8 cellular contexts compared by ENCODE assay signal in the genomic region with DNA sequence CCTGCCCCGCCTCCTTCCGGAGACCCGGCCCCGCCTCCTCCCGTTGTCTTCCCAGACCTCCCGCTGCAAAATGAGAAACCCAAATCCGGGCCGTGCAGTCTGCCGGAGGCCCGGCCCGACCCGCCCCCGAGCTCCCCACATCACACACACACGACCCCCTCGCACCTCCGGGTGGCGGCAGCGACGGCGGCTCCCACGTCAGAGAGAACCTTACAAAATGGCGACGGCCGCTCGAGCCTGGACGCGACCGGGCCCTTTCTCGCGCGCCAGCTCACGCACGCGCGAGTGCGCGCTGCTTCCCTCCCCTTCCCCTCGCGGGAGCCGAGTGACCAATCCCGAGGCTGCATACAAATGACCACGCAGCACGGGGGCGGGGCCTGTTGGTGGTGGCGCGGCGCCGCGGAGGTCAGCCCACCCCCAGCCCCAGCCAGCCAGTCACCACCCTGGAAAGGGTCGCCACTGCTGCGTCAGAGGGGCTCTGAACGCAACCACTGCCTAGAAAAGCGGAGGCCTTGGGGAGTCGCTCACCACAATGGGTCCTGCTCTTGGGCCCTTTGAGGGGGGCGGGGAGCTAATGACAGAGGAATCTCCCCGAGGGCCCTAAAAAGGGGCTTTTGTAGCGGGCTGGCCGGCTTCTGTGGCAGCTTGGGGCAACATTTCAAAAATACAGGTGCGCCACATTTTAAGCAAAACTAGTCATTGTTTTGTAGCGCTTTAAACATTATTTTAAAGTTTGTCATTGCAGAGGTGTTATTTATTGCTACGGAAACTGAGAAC. TPM values are rescaled to one million over a fixed set of nuclear protein-coding genes. Genes with fewer than 3 reads are reported as not detected.
DNase-seq lines count a peak whose midpoint lies in the region; ATAC-seq, FAIRE-seq and TF ChIP-seq lines count a peak whose summit lies in the region.

RBM4B (minus strand) TSS at position 289 of the 777 bp plus-strand sequence. CDS start 808 bp downstream, outside the sequence.

- ATAC-seq in DND-41 (ENCODE audit: insufficient read depth, low read depth), result peak; percentile 89

- H3K9ac ChIP-seq in DND-41 (ENCODE audit: low read depth, low read length) (peak within 1 kb of the TSS; percentile 63), GM23248 (peak within 1 kb of the TSS; percentile 97), Karpas-422 (ENCODE audit: low read length) (peak within 1 kb of the TSS; percentile 81)

- FAIRE-seq in RCC 7860 (lab: Jason Lieb, UNC), result no peak

- H2AFZ ChIP-seq in DND-41 (ENCODE audit: low read depth, low read length), result peak within 1 kb of the TSS; percentile 54
- H2AFZ ChIP-seq in GM23248, result peak within 1 kb of the TSS; percentile 80
- peak within 1 kb of the TSS; percentile 40 for H2AFZ ChIP-seq in Karpas-422 (ENCODE audit: low read length)

- peak within 1 kb of the TSS; percentile 77 for H3K4me2 ChIP-seq in DND-41 (ENCODE audit: insufficient read depth, low read length)
- peak within 1 kb of the TSS; percentile 91 for H3K4me2 ChIP-seq in GM23248 (ENCODE audit: unreplicated experiment)
- H3K4me2 ChIP-seq in Karpas-422 (ENCODE audit: low read depth, low read length, poor library complexity, severe bottlenecking), result peak within 1 kb of the TSS; percentile 79

- in situ Hi-C loops in GM23248 (cut with MboI), result no loop called here

- intact Hi-C loops in esophagus muscularis mucosa (cut with DNase I), result loop anchor here (1.0 to 5.0 kb wide), 2 partner anchors 85 to 99 kb away; partner anchors contain the start of genes CCDC87 and CCS

- no peaks in the 10 kb centered on the region for H3K9me3 ChIP-seq in DND-41 (ENCODE audit: insufficient read depth, low read length, severe bottlenecking)
- no peaks in the 10 kb centered on the region for H3K9me3 ChIP-seq in GM23248 (ENCODE audit: low read depth)
- H3K9me3 ChIP-seq in Karpas-422 (ENCODE audit: low read length), result no peaks in the 10 kb centered on the region
- no peaks in the 10 kb centered on the region for H3K9me3 ChIP-seq in esophagus muscularis mucosa
- no peaks in the 10 kb centered on the region for H3K9me3 ChIP-seq in muscle layer of duodenum (ENCODE audit: control insufficient read depth in 1 of 2, low read length in 2 of 2)

- 1% methylated on average over 46 to 59 of the region's 61 CpGs for WGBS in GM23248 (ENCODE audit: low coverage in 1 of 2, low lambda C conversion rate in 2 of 2, missing lambda C conversion rate in 2 of 2), 2 experiments
- under 1% methylated on average over 20 of the region's 61 CpGs for WGBS in esophagus muscularis mucosa

- H3K27me3 ChIP-seq in DND-41 (ENCODE audit: insufficient read depth, low read length, poor library complexity) (no peaks in the 10 kb centered on the region), GM23248 (replicated peaks; ENCODE audit: insufficient read depth) (no peaks in the 10 kb centered on the region), Karpas-422 (ENCODE audit: low read length) (no peaks in the 10 kb centered on the region), esophagus muscularis mucosa (no peaks in the 10 kb centered on the region), muscle layer of duodenum (ENCODE audit: low read depth, low read length) (no peaks in the 10 kb centered on the region)

- H4K20me1 ChIP-seq in DND-41 (ENCODE audit: insufficient read depth, low read length), result peaks cover 8% of the 10 kb centered on the region; the same call in 1 of the 2 replicates
- H4K20me1 ChIP-seq in GM23248 (ENCODE audit: insufficient read depth), result no peaks in the 10 kb centered on the region
- H4K20me1 ChIP-seq in Karpas-422 (ENCODE audit: insufficient read depth, low read depth, low read length), result no peaks in the 10 kb centered on the region

- TF ChIP-seq EP300 in esophagus muscularis mucosa (IDR thresholded peaks at IDR 0.05), result no peak

- TF ChIP-seq POLR2A in esophagus muscularis mucosa (IDR thresholded peaks at IDR 0.05; ENCODE audit: low read depth), result peak; percentile 48

- no peaks in the 10 kb centered on the region for H3K9me2 ChIP-seq in GM23248 (ENCODE audit: insufficient read depth)
- no peaks in the 10 kb centered on the region for H3K9me2 ChIP-seq in Karpas-422 (replicated peaks; ENCODE audit: insufficient read depth, low read length)

- H3K27ac ChIP-seq in DND-41 (ENCODE audit: low read length) (peak within 1 kb of the TSS; percentile 79), GM23248 (peak within 1 kb of the TSS; percentile 98), Karpas-422 (ENCODE audit: low read length) (peak within 1 kb of the TSS; percentile 81), esophagus muscularis mucosa (replicated peaks in 1 of 4) (peak within 1 kb of the TSS; percentile 87 to 98 (median 92)), muscle layer of duodenum (ENCODE audit: low read length) (peak within 1 kb of the TSS; percentile 96)

- peak within 1 kb of the TSS; percentile 27 to 64 for H3K4me3 ChIP-seq in DND-41 (ENCODE audit: low read depth in 1 of 2, low read length in 2 of 2)
- H3K4me3 ChIP-seq in GM23248, result peak within 1 kb of the TSS; percentile 78
- H3K4me3 ChIP-seq in Karpas-422 (ENCODE audit: low read length), result peak within 1 kb of the TSS; percentile 79
- H3K4me3 ChIP-seq in esophagus muscularis mucosa, result peak within 1 kb of the TSS; percentile 70 to 92 (median 78)
- H3K4me3 ChIP-seq in muscle layer of duodenum (ENCODE audit: low read depth in 1 of 2, low read length in 2 of 2), result peak within 1 kb of the TSS; percentile 77 to 83

- DNase-seq in DND-41 (peak; percentile 98), GM23248 (peak; percentile 99), Karpas-422 (peak; percentile 98), RCC 7860 (ENCODE audit: low spot score) (peak; percentile 82), esophagus muscularis mucosa (ENCODE audit: extremely low spot score) (peak; percentile 99)
- DNase-seq in activated T-cell treated with anti-CD3 and anti-CD28 coated beads, Interleukin-2, amount 50 U/mL, for 48 hours, result peak; percentile 97 to 98
- peak; percentile 92 for DNase-seq in stimulated activated CD8-positive, alpha-beta memory T cell treated with anti-CD3 and anti-CD28 coated beads, Interleukin-7, amount 100 ng/mL, for 24 hours (ENCODE audit: low read depth)

- H3K4me1 ChIP-seq in DND-41 (ENCODE audit: insufficient read depth, low read length) (peaks cover 50% of the 10 kb centered on the region), GM23248 (ENCODE audit: insufficient read depth) (peaks cover 17% of the 10 kb centered on the region), Karpas-422 (ENCODE audit: low read length) (peaks cover 36% of the 10 kb centered on the region), esophagus muscularis mucosa (peaks cover 28 to 53% (median 45%) of the 10 kb centered on the region in 4 donors), muscle layer of duodenum (ENCODE audit: control insufficient read depth in 1 of 2, insufficient read depth in 2 of 2, low read length in 2 of 2) (peaks cover 20 to 37% of the 10 kb centered on the region in 2 donors)

- H3K79me2 ChIP-seq in DND-41 (ENCODE audit: insufficient read depth, low read length) (peaks cover 42% of the 10 kb centered on the region), GM23248 (ENCODE audit: insufficient read depth) (peaks cover 45% of the 10 kb centered on the region), Karpas-422 (ENCODE audit: low read length) (peaks cover 41% of the 10 kb centered on the region)

- no peak for TF ChIP-seq CTCF in DND-41 (IDR thresholded peaks at IDR 0.05; ENCODE audit: borderline replicate concordance, extremely low read depth, low read length, poor library complexity, severe bottlenecking)
- no peak for TF ChIP-seq CTCF in esophagus muscularis mucosa (IDR thresholded peaks at IDR 0.05)

- H3K36me3 ChIP-seq in DND-41 (ENCODE audit: insufficient read depth, low read length), result peaks cover 15% of the 10 kb centered on the region
- H3K36me3 ChIP-seq in GM23248 (ENCODE audit: low read depth), result 0 out of 2 replicates have a peak, but pooled peaks cover 5% of the 10 kb centered on the region
- peaks cover 9% of the 10 kb centered on the region; the same call in 1 of the 2 replicates for H3K36me3 ChIP-seq in Karpas-422 (ENCODE audit: insufficient read depth, low read length)
- no peaks in the 10 kb centered on the region for H3K36me3 ChIP-seq in esophagus muscularis mucosa
- H3K36me3 ChIP-seq in muscle layer of duodenum (ENCODE audit: control insufficient read depth in 1 of 2, insufficient read depth in 2 of 2, low read length in 2 of 2), result peaks cover 0 to 5% of the 10 kb centered on the region in 2 donors

- H3F3A ChIP-seq in GM23248 (ENCODE audit: insufficient read depth), result peaks cover 24% of the 10 kb centered on the region

RNA-seq across cellular contexts. Expression of gene RBM4B, which starts in this region (rescaled TPM):
- 18.5 and 22.9 TPM in 2 replicates for total RNA-seq in GM23248 (2014; rRNA removed; shearing (Covaris generic))
- 23.2 and 23.4 TPM in 2 replicates for polyA plus RNA-seq in GM23248 (2016; fragmentation: Nextera tagmentation; extraction: Ambion mirVana)
- 39.5 and 43.2 TPM in 2 replicates for total RNA-seq in Karpas-422 (2014; rRNA removed; shearing (Covaris generic); ENCODE audit: low replicate concordance)
- 10 to 100 TPM; 10.3 to 13.2 (median 12.2) TPM for total RNA-seq in esophagus muscularis mucosa

Comparison
In these comparisons a context has a peak if more than half of its experiments do, and no peak if none do; other contexts are left out.
1. Peak in every context shown above with its lines: DNase-seq, ATAC-seq, H3K4me3 ChIP-seq and H3K27ac ChIP-seq.